ENCODE assay signal across 19 cellular contexts in the genomic region with DNA sequence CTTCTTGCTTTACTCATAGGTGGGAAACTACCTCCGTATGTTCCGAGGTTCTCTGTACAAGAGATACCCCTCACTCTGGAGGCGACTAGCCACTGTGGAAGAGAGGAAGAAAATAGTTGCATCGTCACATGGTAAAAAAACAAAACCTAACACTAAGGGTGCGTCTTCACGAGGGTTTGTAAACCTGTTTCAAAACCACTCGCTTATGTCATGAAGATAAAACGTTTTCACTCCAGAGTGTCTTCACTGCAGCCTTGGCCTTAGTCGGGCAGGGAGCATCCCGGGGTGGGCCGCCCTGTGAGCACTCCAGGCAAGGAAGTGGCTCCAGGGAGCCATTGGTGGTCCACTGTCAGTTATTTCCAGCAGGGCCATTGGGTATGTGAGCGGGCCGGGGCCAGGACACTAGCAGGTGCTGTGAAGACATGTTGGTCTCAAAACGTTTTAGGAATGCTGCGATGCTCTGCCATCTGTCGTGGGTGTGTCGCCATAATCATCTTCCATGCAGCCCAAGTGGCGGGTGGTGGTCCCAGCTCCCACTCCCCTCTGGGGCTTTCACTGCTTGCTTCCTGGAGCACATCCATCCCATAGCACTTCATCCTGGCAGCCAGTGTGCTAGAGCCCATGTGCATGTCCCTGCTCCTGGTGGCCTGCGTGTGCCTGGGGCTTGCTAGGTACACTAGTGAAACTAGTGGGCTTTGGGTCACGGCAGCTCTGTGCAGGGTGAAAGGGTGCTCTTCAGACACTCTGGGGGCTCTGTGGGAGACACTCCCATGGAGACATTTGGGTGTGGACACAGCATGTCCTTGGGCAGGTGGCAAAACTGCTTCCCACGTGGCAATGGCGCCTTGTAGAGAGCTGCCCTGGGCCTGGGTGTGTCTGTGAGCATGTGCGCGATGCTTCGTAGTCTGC. TPM values are rescaled to one million over a fixed set of nuclear protein-coding genes. Genes with fewer than 3 reads are reported as not detected.
DNase-seq lines count a peak whose midpoint lies in the region; ATAC-seq and TF ChIP-seq lines count a peak whose summit lies in the region.
"Had no signal": no experiment of that assay in that cellular context is flagged by ENCODE, and none has a peak within 500 bp of the region (broad histone marks: within the 10 kb centered on the region; RNA-seq: fewer than 3 reads in every experiment).

No MANE protein-coding gene starts in this region.

- H3K9me2 ChIP-seq in GM23248 (ENCODE audit: insufficient read depth) = no peaks in the 10 kb centered on the region

- 65 to 69% methylated on average over 25 of the region's 25 CpGs for WGBS in GM23248 (ENCODE audit: low coverage in 1 of 2, low lambda C conversion rate in 2 of 2, missing lambda C conversion rate in 2 of 2), 2 experiments
- 70 to 74% methylated on average over 7 to 11 of the region's 25 CpGs for WGBS in gastroesophageal sphincter (ENCODE audit: low coverage in 1 of 2), 2 donors
- 74 to 82% methylated on average over 25 of the region's 25 CpGs for WGBS in sigmoid colon, 2 donors

- TF ChIP-seq EP300 in gastroesophageal sphincter (IDR thresholded peaks at IDR 0.05) (no peak), sigmoid colon (IDR thresholded peaks at IDR 0.05) (no peak)

- H3K9ac ChIP-seq in GM23248 (peak overlapping the region; percentile 43; the same call in 1 of the 2 replicates), SK-N-MC (ENCODE audit: insufficient read length) (peak overlapping the region; percentile 33)

- DNase-seq in GM23248 = no peak
- no peak for DNase-seq in SK-N-MC (ENCODE audit: low read depth, low spot score)
- no peak for DNase-seq in sigmoid colon
- no peak for DNase-seq in occipital lobe (lab: John Stamatoyannopoulos, UW)
- DNase-seq in NOMO-1 treated with dmso at 0.1 percent for 144 hours (lab: John Stamatoyannopoulos, UW; ENCODE audit: unreplicated experiment) = no peak
- DNase-seq in mucosa of gallbladder (ENCODE audit: low spot score) = no peak
- DNase-seq: activated CD4-positive, alpha-beta T cell treated with anti-CD3 and anti-CD28 coated beads, Interleukin-2, amount 10 ng/mL, durations not matched to agents 24 days and 14 days; hippocampal formation; Kasumi-1; NCI-H1436 treated with DMSO at 0.1 percent for 48 hours; NCI-H345; SHP77; stimulated activated CD4-positive, alpha-beta T cell treated with anti-CD3 and anti-CD28 coated beads, Interleukin-15, amount 100 ng/mL, for 24 hours had no signal

- in situ Hi-C loops in GM23248 (cut with MboI) = no loop called here

- H3K27me3 ChIP-seq in GM23248 (replicated peaks; ENCODE audit: insufficient read depth) (no peaks in the 10 kb centered on the region), gastroesophageal sphincter (no peaks in the 10 kb centered on the region), sigmoid colon (no peaks in the 10 kb centered on the region)
- H3K27me3 ChIP-seq: BE2C had no signal

- peaks cover 22% of the 10 kb centered on the region for H3K4me1 ChIP-seq in GM23248 (ENCODE audit: insufficient read depth)
- H3K4me1 ChIP-seq in gastroesophageal sphincter = peaks cover 0 to 48% (median 5%) of the 10 kb centered on the region in 3 donors
- peaks cover 0 to 49% (median 39%) of the 10 kb centered on the region in 4 donors for H3K4me1 ChIP-seq in sigmoid colon

- peak overlapping the region; percentile 63 for H3K27ac ChIP-seq in GM23248
- peak overlapping the region; percentile 49; the same call in 1 of the 2 replicates for H3K27ac ChIP-seq in SK-N-MC
- peak overlapping the region in 3 of 4 donors; percentile 20 to 41 (median 32) for H3K27ac ChIP-seq in gastroesophageal sphincter
- peak overlapping the region in 3 of 4 donors; percentile 58 to 76 (median 66) for H3K27ac ChIP-seq in sigmoid colon
- H3K27ac ChIP-seq: HL-60 had no signal

- peaks cover 69% of the 10 kb centered on the region for H3K79me2 ChIP-seq in GM23248 (ENCODE audit: insufficient read depth)

- H3K4me3 ChIP-seq in GM23248 (no peak overlapping the region), SK-N-MC (peak overlapping the region; percentile 53), gastroesophageal sphincter (no peak overlapping the region), sigmoid colon (no peak overlapping the region)

- H3K4me2 ChIP-seq in GM23248 (ENCODE audit: unreplicated experiment) = peak overlapping the region; percentile 49

- ATAC-seq in gastroesophageal sphincter = no peak
- ATAC-seq in HG02970 (IDR thresholded peaks at IDR 0.05; ENCODE audit: low FRiP score, unreplicated experiment) = no peak

- peaks cover 22% of the 10 kb centered on the region; the same call in 1 of the 2 replicates for H4K20me1 ChIP-seq in GM23248 (ENCODE audit: insufficient read depth)

- H3K36me3 ChIP-seq in GM23248 (ENCODE audit: low read depth) (peaks cover 16% of the 10 kb centered on the region), SK-N-MC (ENCODE audit: insufficient read depth, low read length) (peaks cover 71% of the 10 kb centered on the region), gastroesophageal sphincter (peaks cover 0 to 56% of the 10 kb centered on the region in 2 donors), sigmoid colon (peaks cover 4 to 47% (median 30%) of the 10 kb centered on the region in 4 donors)

- H3K9me3 ChIP-seq in GM23248 (ENCODE audit: low read depth) = no peaks in the 10 kb centered on the region
- no peaks in the 10 kb centered on the region for H3K9me3 ChIP-seq in SK-N-MC (ENCODE audit: low read depth, low read length)
- no peaks in the 10 kb centered on the region for H3K9me3 ChIP-seq in gastroesophageal sphincter
- no peaks in the 10 kb centered on the region for H3K9me3 ChIP-seq in sigmoid colon
- H3K9me3 ChIP-seq: BE2C had no signal

- peaks cover 10% of the 10 kb centered on the region for H3F3A ChIP-seq in GM23248 (ENCODE audit: insufficient read depth)

- TF ChIP-seq POLR2A in gastroesophageal sphincter (IDR thresholded peaks at IDR 0.05) = no peak
- TF ChIP-seq POLR2A in sigmoid colon (IDR thresholded peaks at IDR 0.05) = no peak

- no peak overlapping the region for H2AFZ ChIP-seq in GM23248

- TF ChIP-seq CTCF in gastroesophageal sphincter (IDR thresholded peaks at IDR 0.05) (no peak), sigmoid colon (IDR thresholded peaks at IDR 0.05) (no peak)

- intact Hi-C loops in sigmoid colon (cut with DNase I) = no loop called here

RNA-seq across cellular contexts. Expression of a gene that starts 5.2 kb away (rescaled TPM):
- 34.9 and 63.9 TPM in 2 replicates for total RNA-seq in GM23248 (2014; rRNA removed; shearing (Covaris generic))
- polyA plus RNA-seq in GM23248 (2016; fragmentation: Nextera tagmentation; extraction: Ambion mirVana) (85.2 and 85.4 TPM in 2 replicates), sigmoid colon (10 to 100 TPM; 39.0 to 70.8 (median 43.9) TPM)
- total RNA-seq in gastroesophageal sphincter (10 to 100 TPM; 27.9 to 58.8 (median 32.7) TPM), sigmoid colon (10 to 100 TPM; 25.0 to 85.7 (median 45.5) TPM), occipital lobe (19.7 TPM), mucosa of gallbladder (70.7 TPM)

RNA-seq across cellular contexts. Expression of a gene that starts 19.3 kb away (rescaled TPM):
- 2.9 and 18.2 TPM in 2 replicates for total RNA-seq in GM23248 (2014; rRNA removed; shearing (Covaris generic))
- polyA plus RNA-seq in GM23248 (2016; fragmentation: Nextera tagmentation; extraction: Ambion mirVana) (1.3 and 2.5 TPM in 2 replicates), sigmoid colon (1 to 10 TPM in 1 of 3 donors, under 1 TPM in 1, not detected in 1; 0.60 to 4.4 TPM)
- total RNA-seq in gastroesophageal sphincter (10 to 100 TPM in 2 of 4 donors, 1 to 10 TPM in 2; 2.3 to 11.0 (median 9.7) TPM), sigmoid colon (1 to 10 TPM; 4.6 to 9.9 (median 8.6) TPM), occipital lobe (14.8 TPM), mucosa of gallbladder (4.4 TPM)

RNA-seq across cellular contexts. Expression of a gene that starts 24.2 kb away (rescaled TPM):
- total RNA-seq in GM23248 (2014; rRNA removed; shearing (Covaris generic)) = 1.6 TPM in 1 of 2 replicates, not detected in the other
- polyA plus RNA-seq in GM23248 (2016; fragmentation: Nextera tagmentation; extraction: Ambion mirVana) (20.3 and 22.3 TPM in 2 replicates), sigmoid colon (100 to 1,000 TPM; 272 to 336 (median 286) TPM)
- total RNA-seq in gastroesophageal sphincter (10 to 100 TPM in 3 of 4 donors, 1 to 10 TPM in 1; 2.0 to 40.6 (median 28.1) TPM), sigmoid colon (10 to 100 TPM in 3 of 4 donors, 1 to 10 TPM in 1; 5.7 to 51.5 (median 29.1) TPM), occipital lobe (3.4 TPM), mucosa of gallbladder (148 TPM)

RNA-seq across cellular contexts. Expression of a gene that starts 29.2 kb away (rescaled TPM):
- total RNA-seq in GM23248 (2014; rRNA removed; shearing (Covaris generic)) = 0.13 TPM in 1 of 2 replicates, not detected in the other
- 0.41 and 0.54 TPM in 2 replicates for polyA plus RNA-seq in GM23248 (2016; fragmentation: Nextera tagmentation; extraction: Ambion mirVana)
- total RNA-seq in gastroesophageal sphincter = under 1 TPM in 2 of 4 donors, not detected in 2; 0.54 to 0.81 TPM
- under 1 TPM in 1 of 4 donors, not detected in 3; 0.36 TPM for total RNA-seq in sigmoid colon
- polyA plus RNA-seq in sigmoid colon = under 1 TPM in 1 of 3 donors, not detected in 2; 0.45 TPM
- not detected for total RNA-seq in occipital lobe
- total RNA-seq in mucosa of gallbladder = 1.8 TPM
- total RNA-seq: progenitor cell of endocrine pancreas had no signal

RNA-seq across cellular contexts. Expression of a gene that starts 37.8 kb away (rescaled TPM):
- not detected in 2 replicates for total RNA-seq in GM23248 (2014; rRNA removed; shearing (Covaris generic))
- polyA plus RNA-seq in GM23248 (2016; fragmentation: Nextera tagmentation; extraction: Ambion mirVana) (not detected in 2 replicates), sigmoid colon (10 to 100 TPM in 1 of 3 donors, 1 to 10 TPM in 1, not detected in 1; 2.4 to 65.9 TPM)
- total RNA-seq in gastroesophageal sphincter (1 to 10 TPM in 1 of 4 donors, not detected in 3; 1.9 TPM), sigmoid colon (not detected), occipital lobe (not detected), mucosa of gallbladder (not detected)
- total RNA-seq: activated CD4-positive, alpha-beta T cell treated with anti-CD3 and anti-CD28 coated beads, Interleukin-2, amount 10 ng/mL, durations not matched to agents 24 days and 14 days; activated T-helper 1 cell treated with anti-CD3 and anti-CD28 coated beads, Interleukin-12 subunit alpha, Interleukin-12 subunit beta, Interleukin-2, Interleukin-4 antibody, amounts not matched to agents 30 ng/mL and 10 ng/mL and 1 ng/mL, durations not matched to agents 14 hours and 24 hours and 36 hours; progenitor cell of endocrine pancreas had no signal
